In the genomic region with DNA sequence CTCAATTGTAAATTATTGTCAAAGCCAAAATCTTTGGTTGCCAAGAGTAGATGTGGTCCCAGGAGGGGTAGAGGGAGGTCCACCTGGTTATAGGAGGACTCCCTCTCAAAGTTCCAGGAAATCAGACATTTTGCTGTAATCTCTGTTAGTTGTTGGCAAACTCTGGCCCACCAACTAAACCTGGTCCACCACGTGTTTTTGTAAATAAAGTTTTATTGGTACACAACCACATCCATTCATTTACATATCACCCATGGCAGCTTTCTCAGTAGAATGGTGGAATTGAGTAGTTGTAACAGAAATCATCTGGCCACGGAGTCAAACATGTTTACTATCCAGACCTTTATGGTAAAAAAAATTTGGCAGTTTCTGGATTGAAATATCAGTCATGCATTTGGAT, we compare ENCODE assay signal across 22 cellular contexts.
DNase-seq lines count a peak whose midpoint lies in the region; ATAC-seq, FAIRE-seq and TF ChIP-seq lines count a peak whose summit lies in the region.
"Had no signal": no experiment of that assay in that cellular context is flagged by ENCODE, and none has a peak within 500 bp of the region (broad histone marks: within the 10 kb centered on the region; RNA-seq: fewer than 3 reads in every experiment).

No MANE protein-coding gene starts in this region.

- RAD21 ChIA-PET in GM12878 (lab: Charles Lee; ENCODE audit: unreplicated experiment), result no interaction called here

- no peak for ATAC-seq in GM12878

- in situ Hi-C loops in GM12878 (cut with MboI), result no loop called here

- H3K9me3 ChIP-seq in GM12878 (replicated peaks; ENCODE audit: control insufficient read depth, insufficient read depth, low read length) (peaks cover 5% of the 10 kb centered on the region; the same call in 2 of the 3 replicates), sigmoid colon (no peaks in the 10 kb centered on the region)
- H3K9me3 ChIP-seq: BE2C had no signal

- no peaks in the 10 kb centered on the region for H3K4me1 ChIP-seq in GM12878 (ENCODE audit: control insufficient read depth, insufficient read depth, low read length)
- H3K4me1 ChIP-seq in sigmoid colon, result no peaks in the 10 kb centered on the region
- H3K4me1 ChIP-seq: BE2C had no signal

- peak; percentile 28 for DNase-seq in NAMALWA (ENCODE audit: low spot score)
- no peak for DNase-seq in GM12878 (ENCODE audit: low read depth, low spot score)
- DNase-seq in sigmoid colon, result peak; percentile 7
- DNase-seq in dedifferentiated amniotic fluid mesenchymal stem cell (ENCODE audit: extremely low spot score), result no peak
- no peak for DNase-seq in T-helper 2 cell
- DNase-seq in DMS79 (lab: John Stamatoyannopoulos, UW), result no peak
- DNase-seq: 8988T; ACHN; BE2C; C1 segment of cervical spinal cord; CD4-positive, alpha-beta memory T cell; CD4-positive, CD25-positive, alpha-beta regulatory T cell; CD8-positive, alpha-beta memory T cell; COR-L47; DND-41; EL; GDM1 had no signal

- no peaks in the 10 kb centered on the region for H4K20me1 ChIP-seq in GM12878 (ENCODE audit: control insufficient read depth, insufficient read depth)

- BruUV-seq in GM12878 (replicated peaks; lab: Mats Ljungman, UMichigan), result no TSS peak

- SMC1A ChIA-PET in GM12878 (lab: Charles Lee; ENCODE audit: uncharacterized antibody, unreplicated experiment), result interaction anchor here (0.8 to 1.6 kb wide), 2 partner anchors 13 to 61 kb away, joined by 3 read pairs; no protein-coding TSS in a partner anchor

- H3K27me3 ChIP-seq in GM12878 (replicated peaks in 1 of 2; ENCODE audit: control insufficient read depth in 2 of 2, insufficient read depth in 2 of 2, low read length in 1 of 2) (no peaks in the 10 kb centered on the region), sigmoid colon (no peaks in the 10 kb centered on the region)
- H3K27me3 ChIP-seq: BE2C, BLaER1 had no signal

- no peak overlapping the region for H3K4me2 ChIP-seq in GM12878 (ENCODE audit: control insufficient read depth, insufficient read depth)
- H3K4me2 ChIP-seq: BLaER1 had no signal

- no peak overlapping the region for H3K27ac ChIP-seq in GM12878 (ENCODE audit: control insufficient read depth, insufficient read depth)
- no peak overlapping the region for H3K27ac ChIP-seq in sigmoid colon
- H3K27ac ChIP-seq: BLaER1 had no signal

- CTCF ChIA-PET in GM12878 (lab: Yijun Ruan, JAX), result interaction anchor here (0.8 to 1.9 kb wide), 3 partner anchors 38 to 317 kb away, joined by 3 to 6 read pairs (median 3); no protein-coding TSS in a partner anchor

- POLR2A ChIA-PET in GM12878 (lab: Charles Lee), result interaction anchor here (0.6 to 1.1 kb wide), 2 partner anchors 15 to 212 kb away, joined by 3 to 4 read pairs; no protein-coding TSS in a partner anchor

- H3K4me3 ChIP-seq in GM12878, result no peak overlapping the region
- H3K4me3 ChIP-seq in sigmoid colon, result no peak overlapping the region
- H3K4me3 ChIP-seq: BLaER1 had no signal

- H3K9ac ChIP-seq in GM12878 (ENCODE audit: control insufficient read depth, insufficient read depth, low read length), result no peak overlapping the region
- H3K9ac ChIP-seq: BLaER1 had no signal

- H2AFZ ChIP-seq in GM12878 (ENCODE audit: control insufficient read depth, low read depth, low read length), result no peak overlapping the region

- intact Hi-C loops in GM12878 (cut with micrococcal nuclease; ENCODE audit: unreplicated experiment), result no loop called here
- intact Hi-C loops in sigmoid colon (cut with DNase I), result no loop called here

- TF ChIP-seq EP300 in GM12878 (IDR thresholded peaks at IDR 0.05; ENCODE audit: borderline replicate concordance in 1 of 2, control insufficient read depth in 1 of 2, low read depth in 2 of 2, low read length in 2 of 2) (no peak), sigmoid colon (IDR thresholded peaks at IDR 0.05) (no peak)

- no peak for TF ChIP-seq RAD21 in GM12878 (IDR thresholded peaks at IDR 0.05; ENCODE audit: insufficient read depth, low read depth, low read length)

- TF ChIP-seq CTCF in GM12878 (IDR thresholded peaks at IDR 0.05 in 2 of 3, conservative IDR thresholded peaks at IDR 0.05 in 1 of 3; ENCODE audit: control insufficient read depth in 2 of 3, extremely low read depth in 1 of 3, insufficient read depth in 1 of 3, low read depth in 3 of 3, low read length in 3 of 3), result no peak
- TF ChIP-seq CTCF in sigmoid colon (IDR thresholded peaks at IDR 0.05), result no peak

- WGBS in GM12878 (ENCODE audit: insufficient coverage, insufficient replicate concordance, low lambda C conversion rate, missing lambda C conversion rate), result 72% methylated on average over 2 of the region's 2 CpGs
- WGBS in sigmoid colon, 2 donors, result 83 to 85% methylated on average over 2 of the region's 2 CpGs

- FAIRE-seq in GM12878 (lab: Jason Lieb, UNC), result no peak
- FAIRE-seq: A204.1, D721Med, GM12891, GM19239 had no signal

- no peaks in the 10 kb centered on the region for H3K79me2 ChIP-seq in GM12878 (ENCODE audit: control insufficient read depth, insufficient read depth, low read length)

- TF ChIP-seq POLR2A in GM12878 (IDR thresholded peaks at IDR 0.05; ENCODE audit: low read depth, low read length) (no peak), sigmoid colon (IDR thresholded peaks at IDR 0.05) (no peak)

- peaks cover 18 to 20% of the 10 kb centered on the region in 2 experiments for H3K36me3 ChIP-seq in GM12878 (ENCODE audit: control insufficient read depth in 2 of 2, insufficient read depth in 2 of 2, low read length in 1 of 2)
- H3K36me3 ChIP-seq in sigmoid colon, result peaks cover 24 to 70% (median 38%) of the 10 kb centered on the region in 4 donors

TF ChIP-seq in GM12878, 131 proteins besides CTCF, POLR2A, EP300 and RAD21:
- TF ChIP-seq NR2C1 (IDR thresholded peaks at IDR 0.05), result no peak
- TF ChIP-seq, protein P1, sequence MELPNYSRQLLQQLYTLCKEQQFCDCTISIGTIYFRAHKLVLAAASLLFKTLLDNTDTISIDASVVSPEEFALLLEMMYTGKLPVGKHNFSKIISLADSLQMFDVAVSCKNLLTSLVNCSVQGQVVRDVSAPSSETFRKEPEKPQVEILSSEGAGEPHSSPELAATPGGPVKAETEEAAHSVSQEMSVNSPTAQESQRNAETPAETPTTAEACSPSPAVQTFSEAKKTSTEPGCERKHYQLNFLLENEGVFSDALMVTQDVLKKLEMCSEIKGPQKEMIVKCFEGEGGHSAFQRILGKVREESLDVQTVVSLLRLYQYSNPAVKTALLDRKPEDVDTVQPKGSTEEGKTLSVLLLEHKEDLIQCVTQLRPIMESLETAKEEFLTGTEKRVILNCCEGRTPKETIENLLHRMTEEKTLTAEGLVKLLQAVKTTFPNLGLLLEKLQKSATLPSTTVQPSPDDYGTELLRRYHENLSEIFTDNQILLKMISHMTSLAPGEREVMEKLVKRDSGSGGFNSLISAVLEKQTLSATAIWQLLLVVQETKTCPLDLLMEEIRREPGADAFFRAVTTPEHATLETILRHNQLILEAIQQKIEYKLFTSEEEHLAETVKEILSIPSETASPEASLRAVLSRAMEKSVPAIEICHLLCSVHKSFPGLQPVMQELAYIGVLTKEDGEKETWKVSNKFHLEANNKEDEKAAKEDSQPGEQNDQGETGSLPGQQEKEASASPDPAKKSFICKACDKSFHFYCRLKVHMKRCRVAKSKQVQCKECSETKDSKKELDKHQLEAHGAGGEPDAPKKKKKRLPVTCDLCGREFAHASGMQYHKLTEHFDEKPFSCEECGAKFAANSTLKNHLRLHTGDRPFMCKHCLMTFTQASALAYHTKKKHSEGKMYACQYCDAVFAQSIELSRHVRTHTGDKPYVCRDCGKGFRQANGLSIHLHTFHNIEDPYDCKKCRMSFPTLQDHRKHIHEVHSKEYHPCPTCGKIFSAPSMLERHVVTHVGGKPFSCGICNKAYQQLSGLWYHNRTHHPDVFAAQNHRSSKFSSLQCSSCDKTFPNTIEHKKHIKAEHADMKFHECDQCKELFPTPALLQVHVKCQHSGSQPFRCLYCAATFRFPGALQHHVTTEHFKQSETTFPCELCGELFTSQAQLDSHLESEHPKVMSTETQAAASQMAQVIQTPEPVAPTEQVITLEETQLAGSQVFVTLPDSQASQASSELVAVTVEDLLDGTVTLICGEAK (IDR thresholded peaks at IDR 0.05; ENCODE audit: borderline replicate concordance), result peak; percentile 80
- no peak for TF ChIP-seq RAD51 (IDR thresholded peaks at IDR 0.05)
- TF ChIP-seq, protein P2, sequence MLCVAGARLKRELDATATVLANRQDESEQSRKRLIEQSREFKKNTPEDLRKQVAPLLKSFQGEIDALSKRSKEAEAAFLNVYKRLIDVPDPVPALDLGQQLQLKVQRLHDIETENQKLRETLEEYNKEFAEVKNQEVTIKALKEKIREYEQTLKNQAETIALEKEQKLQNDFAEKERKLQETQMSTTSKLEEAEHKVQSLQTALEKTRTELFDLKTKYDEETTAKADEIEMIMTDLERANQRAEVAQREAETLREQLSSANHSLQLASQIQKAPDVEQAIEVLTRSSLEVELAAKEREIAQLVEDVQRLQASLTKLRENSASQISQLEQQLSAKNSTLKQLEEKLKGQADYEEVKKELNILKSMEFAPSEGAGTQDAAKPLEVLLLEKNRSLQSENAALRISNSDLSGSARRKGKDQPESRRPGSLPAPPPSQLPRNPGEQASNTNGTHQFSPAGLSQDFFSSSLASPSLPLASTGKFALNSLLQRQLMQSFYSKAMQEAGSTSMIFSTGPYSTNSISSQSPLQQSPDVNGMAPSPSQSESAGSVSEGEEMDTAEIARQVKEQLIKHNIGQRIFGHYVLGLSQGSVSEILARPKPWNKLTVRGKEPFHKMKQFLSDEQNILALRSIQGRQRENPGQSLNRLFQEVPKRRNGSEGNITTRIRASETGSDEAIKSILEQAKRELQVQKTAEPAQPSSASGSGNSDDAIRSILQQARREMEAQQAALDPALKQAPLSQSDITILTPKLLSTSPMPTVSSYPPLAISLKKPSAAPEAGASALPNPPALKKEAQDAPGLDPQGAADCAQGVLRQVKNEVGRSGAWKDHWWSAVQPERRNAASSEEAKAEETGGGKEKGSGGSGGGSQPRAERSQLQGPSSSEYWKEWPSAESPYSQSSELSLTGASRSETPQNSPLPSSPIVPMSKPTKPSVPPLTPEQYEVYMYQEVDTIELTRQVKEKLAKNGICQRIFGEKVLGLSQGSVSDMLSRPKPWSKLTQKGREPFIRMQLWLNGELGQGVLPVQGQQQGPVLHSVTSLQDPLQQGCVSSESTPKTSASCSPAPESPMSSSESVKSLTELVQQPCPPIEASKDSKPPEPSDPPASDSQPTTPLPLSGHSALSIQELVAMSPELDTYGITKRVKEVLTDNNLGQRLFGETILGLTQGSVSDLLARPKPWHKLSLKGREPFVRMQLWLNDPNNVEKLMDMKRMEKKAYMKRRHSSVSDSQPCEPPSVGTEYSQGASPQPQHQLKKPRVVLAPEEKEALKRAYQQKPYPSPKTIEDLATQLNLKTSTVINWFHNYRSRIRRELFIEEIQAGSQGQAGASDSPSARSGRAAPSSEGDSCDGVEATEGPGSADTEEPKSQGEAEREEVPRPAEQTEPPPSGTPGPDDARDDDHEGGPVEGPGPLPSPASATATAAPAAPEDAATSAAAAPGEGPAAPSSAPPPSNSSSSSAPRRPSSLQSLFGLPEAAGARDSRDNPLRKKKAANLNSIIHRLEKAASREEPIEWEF (IDR thresholded peaks at IDR 0.05; ENCODE audit: insufficient replicate concordance, low read depth, low read length), result no peak
- no peak for TF ChIP-seq LARP7 (IDR thresholded peaks at IDR 0.05)

Comparison
In these comparisons a context has a peak if more than half of its experiments do, and no peak if none do; other contexts are left out.
1. DNase-seq: peak in NAMALWA (single experiment) and sigmoid colon (single experiment); none in GM12878 (single experiment), dedifferentiated amniotic fluid mesenchymal stem cell (single experiment), T-helper 2 cell (0 of 5) and DMS79 (single experiment).